1 cellular context compared by ENCODE assay signal in the genomic region with DNA sequence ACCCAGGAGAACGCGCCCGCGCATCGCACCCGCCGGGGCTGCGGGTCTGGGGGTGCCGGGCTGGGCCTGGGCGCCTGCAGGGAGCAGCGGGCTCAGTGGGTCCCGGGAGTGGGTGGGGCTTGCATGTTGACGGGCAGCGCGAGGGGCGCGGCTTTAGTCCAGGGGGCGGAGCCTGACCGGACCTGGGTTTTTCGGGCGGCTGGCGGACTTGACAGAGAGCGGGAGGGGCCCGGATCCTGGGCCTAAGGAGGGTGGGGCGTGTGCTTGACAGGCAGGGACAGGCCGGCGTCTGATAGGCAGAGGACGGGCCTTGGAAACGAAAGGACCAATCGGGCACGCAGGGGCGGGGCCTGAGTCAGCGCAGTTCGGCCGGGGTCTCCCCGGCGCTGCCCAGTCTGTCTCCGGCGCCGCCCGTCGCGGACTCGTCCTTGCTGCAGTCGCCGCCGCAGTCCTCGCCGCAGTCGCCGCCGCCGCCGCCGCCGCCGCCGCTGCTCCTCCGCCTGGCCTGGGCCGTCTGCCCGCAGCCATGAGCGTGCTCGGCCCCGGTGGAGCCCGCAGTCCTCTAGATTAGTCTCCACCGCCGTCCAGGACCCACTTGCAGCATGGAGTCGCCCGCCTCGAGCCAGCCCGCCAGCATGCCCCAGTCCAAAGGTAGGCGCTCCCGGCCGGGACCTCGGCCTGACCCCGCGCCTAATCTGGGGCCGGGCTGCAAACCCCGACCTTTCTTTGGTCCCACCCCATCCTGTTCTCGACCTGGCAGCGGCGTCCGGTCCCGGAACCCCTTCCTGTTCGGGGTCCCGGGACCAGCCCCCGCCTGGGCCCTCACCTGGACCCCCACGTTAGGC.
TF ChIP-seq lines count a peak whose summit lies in the region.

A gene (plus strand): TSS at position 393 of the 845 bp plus-strand sequence. CDS start 210 bp downstream, at position 603.

TF ChIP-seq in GM12878, 131 proteins besides CTCF, POLR2A, EP300 and RAD21 (continued from another document):
- TF ChIP-seq, protein P1, sequence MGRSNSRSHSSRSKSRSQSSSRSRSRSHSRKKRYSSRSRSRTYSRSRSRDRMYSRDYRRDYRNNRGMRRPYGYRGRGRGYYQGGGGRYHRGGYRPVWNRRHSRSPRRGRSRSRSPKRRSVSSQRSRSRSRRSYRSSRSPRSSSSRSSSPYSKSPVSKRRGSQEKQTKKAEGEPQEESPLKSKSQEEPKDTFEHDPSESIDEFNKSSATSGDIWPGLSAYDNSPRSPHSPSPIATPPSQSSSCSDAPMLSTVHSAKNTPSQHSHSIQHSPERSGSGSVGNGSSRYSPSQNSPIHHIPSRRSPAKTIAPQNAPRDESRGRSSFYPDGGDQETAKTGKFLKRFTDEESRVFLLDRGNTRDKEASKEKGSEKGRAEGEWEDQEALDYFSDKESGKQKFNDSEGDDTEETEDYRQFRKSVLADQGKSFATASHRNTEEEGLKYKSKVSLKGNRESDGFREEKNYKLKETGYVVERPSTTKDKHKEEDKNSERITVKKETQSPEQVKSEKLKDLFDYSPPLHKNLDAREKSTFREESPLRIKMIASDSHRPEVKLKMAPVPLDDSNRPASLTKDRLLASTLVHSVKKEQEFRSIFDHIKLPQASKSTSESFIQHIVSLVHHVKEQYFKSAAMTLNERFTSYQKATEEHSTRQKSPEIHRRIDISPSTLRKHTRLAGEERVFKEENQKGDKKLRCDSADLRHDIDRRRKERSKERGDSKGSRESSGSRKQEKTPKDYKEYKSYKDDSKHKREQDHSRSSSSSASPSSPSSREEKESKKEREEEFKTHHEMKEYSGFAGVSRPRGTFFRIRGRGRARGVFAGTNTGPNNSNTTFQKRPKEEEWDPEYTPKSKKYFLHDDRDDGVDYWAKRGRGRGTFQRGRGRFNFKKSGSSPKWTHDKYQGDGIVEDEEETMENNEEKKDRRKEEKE (IDR thresholded peaks at IDR 0.05): 0 out of 2 replicates have a peak, but pooled peaks have one; percentile 64
- TF ChIP-seq DPF2 (IDR thresholded peaks at IDR 0.05) (peak; percentile 94), ZNF217 (IDR thresholded peaks at IDR 0.05) (0 out of 2 replicates have a peak, but pooled peaks have one; percentile 16), GATAD2B (conservative IDR thresholded peaks at IDR 0.05; ENCODE audit: low read depth) (peak; percentile 78), NR2F1 (conservative IDR thresholded peaks at IDR 0.05) (peak; percentile 87), FOS (IDR thresholded peaks at IDR 0.05; ENCODE audit: borderline replicate concordance, extremely low read depth, insufficient read length) (peak; percentile 30), BACH1 (IDR thresholded peaks at IDR 0.05; ENCODE audit: borderline replicate concordance) (peak; percentile 75)
- TF ChIP-seq, protein P2, sequence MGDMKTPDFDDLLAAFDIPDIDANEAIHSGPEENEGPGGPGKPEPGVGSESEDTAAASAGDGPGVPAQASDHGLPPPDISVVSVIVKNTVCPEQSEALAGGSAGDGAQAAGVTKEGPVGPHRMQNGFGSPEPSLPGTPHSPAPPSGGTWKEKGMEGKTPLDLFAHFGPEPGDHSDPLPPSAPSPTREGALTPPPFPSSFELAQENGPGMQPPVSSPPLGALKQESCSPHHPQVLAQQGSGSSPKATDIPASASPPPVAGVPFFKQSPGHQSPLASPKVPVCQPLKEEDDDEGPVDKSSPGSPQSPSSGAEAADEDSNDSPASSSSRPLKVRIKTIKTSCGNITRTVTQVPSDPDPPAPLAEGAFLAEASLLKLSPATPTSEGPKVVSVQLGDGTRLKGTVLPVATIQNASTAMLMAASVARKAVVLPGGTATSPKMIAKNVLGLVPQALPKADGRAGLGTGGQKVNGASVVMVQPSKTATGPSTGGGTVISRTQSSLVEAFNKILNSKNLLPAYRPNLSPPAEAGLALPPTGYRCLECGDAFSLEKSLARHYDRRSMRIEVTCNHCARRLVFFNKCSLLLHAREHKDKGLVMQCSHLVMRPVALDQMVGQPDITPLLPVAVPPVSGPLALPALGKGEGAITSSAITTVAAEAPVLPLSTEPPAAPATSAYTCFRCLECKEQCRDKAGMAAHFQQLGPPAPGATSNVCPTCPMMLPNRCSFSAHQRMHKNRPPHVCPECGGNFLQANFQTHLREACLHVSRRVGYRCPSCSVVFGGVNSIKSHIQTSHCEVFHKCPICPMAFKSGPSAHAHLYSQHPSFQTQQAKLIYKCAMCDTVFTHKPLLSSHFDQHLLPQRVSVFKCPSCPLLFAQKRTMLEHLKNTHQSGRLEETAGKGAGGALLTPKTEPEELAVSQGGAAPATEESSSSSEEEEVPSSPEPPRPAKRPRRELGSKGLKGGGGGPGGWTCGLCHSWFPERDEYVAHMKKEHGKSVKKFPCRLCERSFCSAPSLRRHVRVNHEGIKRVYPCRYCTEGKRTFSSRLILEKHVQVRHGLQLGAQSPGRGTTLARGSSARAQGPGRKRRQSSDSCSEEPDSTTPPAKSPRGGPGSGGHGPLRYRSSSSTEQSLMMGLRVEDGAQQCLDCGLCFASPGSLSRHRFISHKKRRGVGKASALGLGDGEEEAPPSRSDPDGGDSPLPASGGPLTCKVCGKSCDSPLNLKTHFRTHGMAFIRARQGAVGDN (IDR thresholded peaks at IDR 0.05): 0 out of 2 replicates have a peak, but pooled peaks have one; percentile 52
